Comparison of ENCODE assay signal across 9 cellular contexts in the genomic region with DNA sequence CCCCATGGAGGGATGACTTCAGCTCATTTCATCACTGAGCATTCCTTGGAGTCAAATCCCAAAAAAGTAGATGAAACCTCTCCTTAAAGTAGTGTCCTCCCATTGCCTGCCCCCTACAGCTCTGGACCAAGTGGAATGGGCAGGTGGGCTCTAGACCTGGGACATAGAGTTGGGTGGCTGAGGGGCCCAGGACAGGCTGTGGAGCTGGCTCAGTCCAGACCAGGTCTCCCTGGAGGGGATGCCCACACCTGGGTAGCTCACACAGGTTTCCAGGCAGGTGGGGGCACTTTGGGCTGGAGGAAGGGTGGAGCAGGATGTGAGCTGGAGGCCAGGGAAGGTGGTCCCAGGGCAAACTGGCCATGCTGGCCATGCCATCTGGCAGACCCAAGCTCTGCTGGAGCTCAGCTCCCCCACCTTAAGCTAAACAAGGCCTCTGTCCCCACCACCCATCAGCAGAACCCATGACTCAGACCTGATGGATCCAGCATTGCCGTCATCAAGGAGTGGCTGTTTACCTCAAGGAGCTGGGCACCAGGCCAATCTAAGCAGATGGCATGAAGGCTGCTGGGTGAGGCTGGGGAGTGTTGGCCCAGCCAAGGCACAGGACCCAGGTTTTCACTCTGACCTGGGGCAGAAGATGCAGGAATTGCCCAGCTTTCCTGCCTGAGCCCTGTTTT. TPM values are rescaled to one million over a fixed set of nuclear protein-coding genes. Genes with fewer than 3 reads are reported as not detected.
DNase-seq lines count a peak whose midpoint lies in the region; ATAC-seq and FAIRE-seq lines count a peak whose summit lies in the region.
"Had no signal": no experiment of that assay in that cellular context is flagged by ENCODE, and none has a peak within 500 bp of the region (broad histone marks: within the 10 kb centered on the region; RNA-seq: fewer than 3 reads in every experiment).

No MANE protein-coding gene starts in this region.

- FAIRE-seq in RCC 7860 (lab: Jason Lieb, UNC) (no peak), urothelium cell line (lab: Jason Lieb, UNC) (peak; percentile 95)

- ATAC-seq in left ventricle myocardium superior, result no peak
- ATAC-seq in GM21576 (IDR thresholded peaks at IDR 0.05; ENCODE audit: unreplicated experiment), result no peak

- intact Hi-C loops in cardiac septum (cut with DNase I) (no loop called here), left ventricle myocardium superior (cut with micrococcal nuclease) (no loop called here)

- DNase-seq in cardiac septum (ENCODE audit: low spot score) (peak; percentile 0), left ventricle myocardium superior (no peak), RCC 7860 (ENCODE audit: low spot score) (peak; percentile 79), fibroblast of the conjunctiva (ENCODE audit: low read depth) (peak; percentile 71), urothelium cell line (ENCODE audit: low spot score) (peak; percentile 93), midbrain (lab: John Stamatoyannopoulos, UW) (no peak)
- no peak for DNase-seq in activated effector memory CD4-positive, alpha-beta T cell treated with Interleukin-2 at 50 U/mL for 16 hours

RNA-seq across cellular contexts. Expression of a gene that starts 6.2 kb away (rescaled TPM):
- total RNA-seq in cardiac septum (not detected), left ventricle myocardium superior (not detected)
- total RNA-seq: activated CD8-positive, alpha-beta memory T cell treated with anti-CD3 and anti-CD28 coated beads for 36 hours had no signal

RNA-seq across cellular contexts. Expression of a gene that starts 30.7 kb away (rescaled TPM):
- total RNA-seq in cardiac septum (150 TPM), left ventricle myocardium superior (161 TPM)

RNA-seq across cellular contexts. Expression of a gene that starts 31.1 kb away (rescaled TPM):
- 53.8 TPM for total RNA-seq in cardiac septum
- total RNA-seq in left ventricle myocardium superior, result 49.4 TPM

RNA-seq across cellular contexts. Expression of a gene that starts 56.5 kb away (rescaled TPM):
- total RNA-seq in cardiac septum (38.0 TPM), left ventricle myocardium superior (31.6 TPM)

Comparison
In these comparisons a context has a peak if more than half of its experiments do, and no peak if none do; other contexts are left out.
1. DNase-seq: peak in cardiac septum (single experiment), RCC 7860 (single experiment), fibroblast of the conjunctiva (single experiment) and urothelium cell line (single experiment); none in left ventricle myocardium superior (single experiment), midbrain (single experiment) and activated effector memory CD4-positive, alpha-beta T cell treated with Interleukin-2 at 50 U/mL for 16 hours (single experiment).